17 cellular contexts compared by ENCODE assay signal in genomic region chr7:101943306-101943705, GRCh38.
DNase-seq lines count a peak whose midpoint lies in the region; ATAC-seq, FAIRE-seq and TF ChIP-seq lines count a peak whose summit lies in the region.
"Had no signal": no experiment of that assay in that cellular context is flagged by ENCODE, and none has a peak within 500 bp of the region (broad histone marks: within the 10 kb centered on the region; RNA-seq: fewer than 3 reads in every experiment).

No MANE protein-coding gene starts in this region.

- in situ Hi-C loops in gastrocnemius medialis (cut with MboI; ENCODE audit: low sequenced_read_pairs in 4 of 4): no loop called here
- in situ Hi-C loops in GM23248 (cut with MboI): no loop called here

- no peaks in the 10 kb centered on the region for H3K36me3 ChIP-seq in PC-9 (ENCODE audit: low read depth)
- no peaks in the 10 kb centered on the region for H3K36me3 ChIP-seq in hepatocyte (replicated peaks; ENCODE audit: insufficient read depth, low read depth)
- no peaks in the 10 kb centered on the region for H3K36me3 ChIP-seq in gastrocnemius medialis
- H3K36me3 ChIP-seq in GM23248 (ENCODE audit: low read depth): no peaks in the 10 kb centered on the region
- H3K36me3 ChIP-seq: SJSA1 had no signal

- no peak for FAIRE-seq in A549 (lab: Jason Lieb, UNC)
- FAIRE-seq: G401.6, GM12892, K562 had no signal

- no peak for ATAC-seq in A549
- no peak for ATAC-seq in gastrocnemius medialis
- ATAC-seq in HG02763 (IDR thresholded peaks at IDR 0.05; ENCODE audit: unreplicated experiment): no peak

- BruUV-seq in PC-9 (replicated peaks; lab: Mats Ljungman, UMichigan): no TSS peak

- no peak for TF ChIP-seq POLR2A in A549 (IDR thresholded peaks at IDR 0.05; ENCODE audit: low read length)
- TF ChIP-seq POLR2A in gastrocnemius medialis (IDR thresholded peaks at IDR 0.05): no peak

- H3K4me1 ChIP-seq in A549: peaks cover 56% of the 10 kb centered on the region
- peaks cover 34% of the 10 kb centered on the region for H3K4me1 ChIP-seq in PC-9 (replicated peaks; ENCODE audit: insufficient read depth)
- peaks cover 34% of the 10 kb centered on the region for H3K4me1 ChIP-seq in hepatocyte (ENCODE audit: insufficient read depth)
- H3K4me1 ChIP-seq in gastrocnemius medialis: peaks cover 74% of the 10 kb centered on the region in 2 donors
- peaks cover 20% of the 10 kb centered on the region for H3K4me1 ChIP-seq in GM23248 (ENCODE audit: insufficient read depth)

- H3K9ac ChIP-seq in GM23248: no peak overlapping the region

- POLR2A ChIA-PET in A549 (lab: Yijun Ruan, JAX): no interaction called here
- POLR2A ChIA-PET in PC-9 (lab: Charles Lee; ENCODE audit: unreplicated experiment): no interaction called here

- H3K9me2 ChIP-seq in PC-9 (ENCODE audit: insufficient read depth) (no peaks in the 10 kb centered on the region), hepatocyte (replicated peaks; ENCODE audit: insufficient read depth) (no peaks in the 10 kb centered on the region), GM23248 (ENCODE audit: insufficient read depth) (no peaks in the 10 kb centered on the region)

- H3K9me3 ChIP-seq in A549 (peaks cover 5% of the 10 kb centered on the region; the same call in 1 of the 3 replicates), PC-9 (ENCODE audit: insufficient read depth, low read depth) (no peaks in the 10 kb centered on the region), hepatocyte (ENCODE audit: low read depth) (no peaks in the 10 kb centered on the region), gastrocnemius medialis (no peaks in the 10 kb centered on the region), GM23248 (ENCODE audit: low read depth) (no peaks in the 10 kb centered on the region)
- H3K9me3 ChIP-seq: SJSA1 had no signal

- TF ChIP-seq CTCF in A549 (IDR thresholded peaks at IDR 0.05) (no peak), PC-9 (conservative IDR thresholded peaks at IDR 0.05) (no peak), hepatocyte (IDR thresholded peaks at IDR 0.05; ENCODE audit: poor library complexity) (no peak), gastrocnemius medialis (IDR thresholded peaks at IDR 0.05 in 4 of 5, conservative IDR thresholded peaks at IDR 0.05 in 1 of 5) (no peak)

- H4K20me1 ChIP-seq in PC-9 (ENCODE audit: insufficient read depth) (peaks cover 6% of the 10 kb centered on the region; the same call in 1 of the 2 replicates), hepatocyte (ENCODE audit: insufficient read depth, poor library complexity, severe bottlenecking) (no peaks in the 10 kb centered on the region), GM23248 (ENCODE audit: insufficient read depth) (no peaks in the 10 kb centered on the region)

- no peak for TF ChIP-seq EP300 in A549 (IDR thresholded peaks at IDR 0.05)

- 99% methylated on average over 14 of the region's 15 CpGs for WGBS in A549 (ENCODE audit: missing lambda C conversion rate)
- 94% methylated on average over 15 of the region's 15 CpGs for WGBS in hepatocyte (ENCODE audit: low lambda C conversion rate, missing lambda C conversion rate)
- WGBS in GM23248 (ENCODE audit: low coverage in 1 of 2, low lambda C conversion rate in 2 of 2, missing lambda C conversion rate in 2 of 2), 2 experiments: 95 to 98% methylated on average over 14 to 15 of the region's 15 CpGs

- H2AFZ ChIP-seq in PC-9: no peak overlapping the region
- no peak overlapping the region for H2AFZ ChIP-seq in hepatocyte
- H2AFZ ChIP-seq in GM23248: no peak overlapping the region

- no peak for TF ChIP-seq RAD21 in A549 (conservative IDR thresholded peaks at IDR 0.05 in 1 of 2, IDR thresholded peaks at IDR 0.05 in 1 of 2)

- CTCF ChIA-PET in A549 (lab: Yijun Ruan, JAX) (interaction anchor here (1.4 kb wide), 1 partner anchor 56 kb away, joined by 3 read pairs; no protein-coding TSS in a partner anchor), PC-9 (lab: Charles Lee) (no interaction called here)

- intact Hi-C loops in PC-9 (cut with micrococcal nuclease; ENCODE audit: unreplicated experiment) (loop anchor here (2.0 kb wide), 1 partner anchor 293 kb away; no protein-coding TSS in a partner anchor), gastrocnemius medialis (cut with DNase I; ENCODE audit: low total_unique reads) (no loop called here)

- no peaks in the 10 kb centered on the region for H3K27me3 ChIP-seq in PC-9 (ENCODE audit: insufficient read depth, low read depth)
- H3K27me3 ChIP-seq in hepatocyte: no peaks in the 10 kb centered on the region
- no peaks in the 10 kb centered on the region for H3K27me3 ChIP-seq in gastrocnemius medialis
- H3K27me3 ChIP-seq in GM23248 (replicated peaks; ENCODE audit: insufficient read depth): no peaks in the 10 kb centered on the region
- H3K27me3 ChIP-seq: SJSA1 had no signal

- DNase-seq in A549 (ENCODE audit: low read depth in 1 of 2, low spot score in 1 of 2): no peak
- no peak for DNase-seq in PC-9
- DNase-seq in hepatocyte (ENCODE audit: low spot score): no peak
- no peak for DNase-seq in gastrocnemius medialis
- DNase-seq in GM23248: no peak
- DNase-seq in GF-D8 (lab: John Stamatoyannopoulos, UW): no peak
- no peak for DNase-seq in medulla oblongata (ENCODE audit: extremely low spot score)
- DNase-seq: CD4-positive, alpha-beta T cell; DMS79 treated with DMSO at 0.1 percent for 48 hours; NCI-H1048; NCI-H1694 treated with DMSO at 0.1 percent for 48 hours; NCI-H82 had no signal

- H3K79me2 ChIP-seq in PC-9 (ENCODE audit: low read depth) (peaks cover 10% of the 10 kb centered on the region; the same call in 1 of the 2 replicates), hepatocyte (peaks cover 82% of the 10 kb centered on the region), GM23248 (ENCODE audit: insufficient read depth) (peaks cover 39% of the 10 kb centered on the region)

- no peak overlapping the region for H3K4me3 ChIP-seq in A549
- H3K4me3 ChIP-seq in PC-9: no peak overlapping the region
- H3K4me3 ChIP-seq in hepatocyte: no peak overlapping the region
- H3K4me3 ChIP-seq in gastrocnemius medialis: no peak overlapping the region
- no peak overlapping the region for H3K4me3 ChIP-seq in GM23248
- H3K4me3 ChIP-seq: K562, SJSA1 had no signal

- H3K27ac ChIP-seq in A549 (peak overlapping the region; percentile 94 to 96), PC-9 (no peak overlapping the region), hepatocyte (peak overlapping the region; percentile 75), gastrocnemius medialis (peak overlapping the region in 3 of 4 donors; percentile 89 to 95 (median 93)), GM23248 (no peak overlapping the region)
- H3K27ac ChIP-seq: SJSA1 had no signal

- H3K4me2 ChIP-seq in A549 (peak overlapping the region; percentile 80), PC-9 (0 out of 2 replicates have a peak overlapping the region, but pooled peaks have one; percentile 66), hepatocyte (no peak overlapping the region), GM23248 (ENCODE audit: unreplicated experiment) (no peak overlapping the region)

- H3F3A ChIP-seq in PC-9 (ENCODE audit: insufficient read depth, low read depth): peaks cover 13% of the 10 kb centered on the region; the same call in 1 of the 2 replicates
- peaks cover 11% of the 10 kb centered on the region for H3F3A ChIP-seq in GM23248 (ENCODE audit: insufficient read depth)

TF ChIP-seq in A549, 52 proteins besides CTCF, POLR2A, EP300 and RAD21:
- no peak for TF ChIP-seq RNF2 (IDR thresholded peaks at IDR 0.05; ENCODE audit: borderline replicate concordance, low read depth)
- TF ChIP-seq MAX (IDR thresholded peaks at IDR 0.05): no peak
- no peak for TF ChIP-seq HES2 (IDR thresholded peaks at IDR 0.05)
- no peak for TF ChIP-seq CHD4 (IDR thresholded peaks at IDR 0.05; ENCODE audit: borderline replicate concordance)

Comparison
In these comparisons a context has a peak if more than half of its experiments do, and no peak if none do; other contexts are left out.
1. H3K27ac ChIP-seq: peak in A549 (2 of 2), hepatocyte (single experiment) and gastrocnemius medialis (3 of 4); none in PC-9 (single experiment) and GM23248 (single experiment).
2. H3K4me2 ChIP-seq: peak in A549 (single experiment) and PC-9 (single experiment); none in hepatocyte (single experiment) and GM23248 (single experiment).